34 cellular contexts compared by ENCODE assay signal in the genomic region with DNA sequence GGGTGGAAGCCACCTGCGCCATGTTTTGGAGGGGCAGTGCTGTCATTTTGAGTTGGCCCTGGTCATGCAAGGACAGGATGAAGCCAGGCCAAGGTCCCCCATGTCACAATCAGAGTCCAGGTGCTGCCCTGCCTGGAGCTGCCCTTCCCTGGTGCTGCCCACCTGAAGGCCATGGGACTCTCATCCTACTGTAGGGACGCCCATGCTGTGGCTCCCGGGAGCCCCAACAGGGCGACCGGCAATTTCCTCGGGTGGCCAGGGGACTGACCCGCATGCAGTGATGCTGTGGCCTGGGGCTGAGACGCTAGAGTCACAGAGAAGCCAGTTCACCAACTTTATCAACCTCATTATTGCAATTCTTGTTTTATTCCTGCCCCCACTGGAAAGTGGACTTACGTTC. TPM values are rescaled to one million over a fixed set of nuclear protein-coding genes. Genes with fewer than 3 reads are reported as not detected.
"Had no signal": no experiment of that assay in that cellular context is flagged by ENCODE, and none has a peak within 500 bp of the region (broad histone marks: within the 10 kb centered on the region; RNA-seq: fewer than 3 reads in every experiment).

No MANE protein-coding gene starts in this region.

- H3K27ac Mint-ChIP-seq: activated CD4-positive, alpha-beta memory T cell treated with anti-CD3 and anti-CD28 coated beads, Interleukin-2, amount 10 ng/mL, durations not matched to agents 7 days and 5 days; activated CD8-positive, alpha-beta memory T cell treated with anti-CD3 and anti-CD28 coated beads, Interleukin-2, amount 10 ng/mL, durations not matched to agents 7 days and 5 days; activated naive CD4-positive, alpha-beta T cell treated with anti-CD3 and anti-CD28 coated beads, Interleukin-2, amount 50 U/mL, for 24 hours; activated naive CD8-positive, alpha-beta T cell treated with anti-CD3 and anti-CD28 coated beads, Interleukin-2, amount 10 ng/mL, durations not matched to agents 7 days and 5 days; T-helper 1 cell treated with Interleukin-12 subunit alpha and Interleukin-12 subunit beta and Interleukin-4 antibody, amounts not matched to agents 30 μg/mL and 1 μg/mL, for 36 hours; T-helper 2 cell treated with Interferon-gamma antibody and Interleukin-4, amounts not matched to agents 5 μg/mL and 100 μg/mL, for 36 hours had no signal

- DNase-seq: activated CD4-positive, alpha-beta memory T cell treated with anti-CD3 and anti-CD28 coated beads, Interleukin-2, amount 10 ng/mL, durations not matched to agents 7 days and 5 days; activated CD4-positive, alpha-beta T cell treated with anti-CD3 and anti-CD28 coated beads for 48 hours; activated CD8-positive, alpha-beta memory T cell treated with anti-CD3 and anti-CD28 coated beads for 24 hours; activated CD8-positive, alpha-beta memory T cell treated with anti-CD3 and anti-CD28 coated beads, Interleukin-2, amount 10 ng/mL, durations not matched to agents 7 days and 5 days; activated CD8-positive, alpha-beta memory T cell treated with anti-CD3 and anti-CD28 coated beads, Interleukin-2, amount 50 U/mL, for 48 hours; activated effector memory CD4-positive, alpha-beta T cell treated with anti-CD3 and anti-CD28 coated beads, Interleukin-2, amount 50 U/mL, for 16 hours; activated naive CD4-positive, alpha-beta T cell treated with Interleukin-2 at 50 U/mL for 16 hours; activated naive CD8-positive, alpha-beta T cell treated with anti-CD3 and anti-CD28 coated beads, Interleukin-2, amount 10 ng/mL, durations not matched to agents 7 days and 5 days; activated T-cell treated with anti-CD3 and anti-CD28 coated beads, Interleukin-2, amount 50 U/mL, for 48 hours; amygdala; MM.1S; NCI-H1092; NCI-H1436 treated with DMSO at 0.1 percent for 48 hours; NCI-H1694 treated with DMSO at 0.1 percent for 48 hours; NCI-H2029 treated with DMSO at 0.1 percent for 48 hours; NCI-H2107; NCI-H2171; NCI-H510A; NCI-H526; NCI-H748 treated with DMSO at 0.1 percent for 48 hours; NK-92 treated with Interleukin-12 subunit alpha and Interleukin-12 subunit beta, amount 100 ng/mL, for 24 hours; OCI-M1; SHP77; SJCRH30 had no signal

- ATAC-seq: activated CD8-positive, alpha-beta memory T cell treated with anti-CD3 and anti-CD28 coated beads, Interleukin-2, amount 10 ng/mL, durations not matched to agents 7 days and 5 days; Panc1 had no signal

- H3K4me3 Mint-ChIP-seq: activated CD4-positive, alpha-beta memory T cell treated with anti-CD3 and anti-CD28 coated beads, Interleukin-2, amount 10 ng/mL, durations not matched to agents 7 days and 5 days; activated CD8-positive, alpha-beta memory T cell treated with anti-CD3 and anti-CD28 coated beads, Interleukin-2, amount 10 ng/mL, durations not matched to agents 7 days and 5 days; activated naive CD4-positive, alpha-beta T cell treated with anti-CD3 and anti-CD28 coated beads, Interleukin-2, amount 50 U/mL, for 24 hours; activated naive CD8-positive, alpha-beta T cell treated with anti-CD3 and anti-CD28 coated beads, Interleukin-2, amount 10 ng/mL, durations not matched to agents 7 days and 5 days; T-helper 1 cell treated with Interleukin-12 subunit alpha and Interleukin-12 subunit beta and Interleukin-4 antibody, amounts not matched to agents 30 μg/mL and 1 μg/mL, for 36 hours; T-helper 2 cell treated with Interferon-gamma antibody and Interleukin-4, amounts not matched to agents 5 μg/mL and 100 μg/mL, for 36 hours had no signal

- H3K27ac ChIP-seq: ascending aorta, cardiac muscle cell, SJCRH30, SK-N-MC had no signal

- H3K27me3 Mint-ChIP-seq: activated naive CD4-positive, alpha-beta T cell treated with anti-CD3 and anti-CD28 coated beads, Interleukin-2, amount 50 U/mL, for 24 hours; activated naive CD8-positive, alpha-beta T cell treated with anti-CD3 and anti-CD28 coated beads, Interleukin-2, amount 10 ng/mL, durations not matched to agents 7 days and 5 days had no signal

- H3K4me3 ChIP-seq: ascending aorta, cardiac muscle cell, SJCRH30, SK-N-MC had no signal

- H3K9me3 Mint-ChIP-seq: activated CD4-positive, alpha-beta memory T cell treated with anti-CD3 and anti-CD28 coated beads, Interleukin-2, amount 10 ng/mL, durations not matched to agents 7 days and 5 days; activated naive CD4-positive, alpha-beta T cell treated with anti-CD3 and anti-CD28 coated beads, Interleukin-2, amount 50 U/mL, for 24 hours; activated naive CD8-positive, alpha-beta T cell treated with anti-CD3 and anti-CD28 coated beads, Interleukin-2, amount 10 ng/mL, durations not matched to agents 7 days and 5 days; T-helper 1 cell treated with Interleukin-12 subunit alpha and Interleukin-12 subunit beta and Interleukin-4 antibody, amounts not matched to agents 30 μg/mL and 1 μg/mL, for 36 hours; T-helper 2 cell treated with Interferon-gamma antibody and Interleukin-4, amounts not matched to agents 5 μg/mL and 100 μg/mL, for 36 hours had no signal

- H3K36me3 Mint-ChIP-seq: activated CD8-positive, alpha-beta memory T cell treated with anti-CD3 and anti-CD28 coated beads, Interleukin-2, amount 10 ng/mL, durations not matched to agents 7 days and 5 days; activated naive CD4-positive, alpha-beta T cell treated with anti-CD3 and anti-CD28 coated beads, Interleukin-2, amount 50 U/mL, for 24 hours; activated naive CD8-positive, alpha-beta T cell treated with anti-CD3 and anti-CD28 coated beads, Interleukin-2, amount 10 ng/mL, durations not matched to agents 7 days and 5 days had no signal

- H3K27me3 ChIP-seq: ascending aorta, cardiac muscle cell, SJCRH30 had no signal

RNA-seq across cellular contexts. Expression of a gene that starts 8.0 kb away (rescaled TPM):
- total RNA-seq: activated CD4-positive, alpha-beta memory T cell treated with anti-CD3 and anti-CD28 coated beads, Interleukin-2, amount 10 ng/mL, durations not matched to agents 7 days and 5 days; activated naive CD8-positive, alpha-beta T cell treated with anti-CD3 and anti-CD28 coated beads, Interleukin-2, amount 10 ng/mL, durations not matched to agents 7 days and 5 days; ascending aorta; cardiac muscle cell; LHCN-M2; RPMI7951; SJCRH30 had no signal
- polyA plus RNA-seq: adipose tissue, cardiac muscle cell had no signal

RNA-seq across cellular contexts. Expression of a gene that starts 40.3 kb away (rescaled TPM):
- total RNA-seq: activated CD4-positive, alpha-beta memory T cell treated with anti-CD3 and anti-CD28 coated beads, Interleukin-2, amount 10 ng/mL, durations not matched to agents 7 days and 5 days; activated CD8-positive, alpha-beta memory T cell treated with anti-CD3 and anti-CD28 coated beads, Interleukin-2, amount 10 ng/mL, durations not matched to agents 7 days and 5 days; activated naive CD8-positive, alpha-beta T cell treated with anti-CD3 and anti-CD28 coated beads, Interleukin-2, amount 10 ng/mL, durations not matched to agents 7 days and 5 days; LHCN-M2 had no signal
